Comparison of ENCODE assay signal across 27 cellular contexts in the genomic region with DNA sequence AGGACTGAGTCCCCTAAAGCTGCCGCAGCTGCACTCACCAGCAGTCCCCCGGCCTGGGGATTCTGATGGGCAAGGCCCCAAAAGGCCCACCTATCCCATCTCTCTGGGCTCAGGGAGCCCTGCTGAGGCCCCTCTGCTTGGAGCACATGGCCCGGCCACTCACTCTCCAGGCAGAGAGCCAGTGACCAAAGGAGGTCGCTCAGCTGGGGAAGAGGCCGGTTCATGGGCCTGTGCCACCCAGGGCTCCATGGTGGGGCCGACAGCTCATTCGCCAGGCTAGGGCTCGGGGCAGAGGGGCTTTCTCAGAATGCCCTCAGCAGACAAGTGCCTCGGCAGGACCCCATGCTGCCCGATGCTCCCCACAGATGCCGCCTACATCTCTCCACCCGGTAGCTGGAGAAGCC.
"Had no signal": no experiment of that assay in that cellular context is flagged by ENCODE, and none has a peak within 500 bp of the region (broad histone marks: within the 10 kb centered on the region; RNA-seq: fewer than 3 reads in every experiment).

No MANE protein-coding gene starts in this region.

- H3K27me3 ChIP-seq: brain microvascular endothelial cell, cardiac muscle cell, MG63 had no signal

- DNase-seq: activated B cell treated with CpG ODN at 0.5 μM for 24 hours; activated CD4-positive, alpha-beta T cell treated with anti-CD3 and anti-CD28 coated beads for 1 hour; activated CD4-positive, alpha-beta T cell treated with anti-CD3 and anti-CD28 coated beads, Interleukin-2, amount 10 ng/mL, durations not matched to agents 24 days and 14 days; activated CD4-positive, alpha-beta T cell treated with anti-CD3 and anti-CD28 coated beads, Interleukin-2, amount 50 U/mL, for 48 hours; activated CD8-positive, alpha-beta memory T cell treated with anti-CD3 and anti-CD28 coated beads for 24 hours; activated gamma-delta T cell; activated naive CD4-positive, alpha-beta T cell treated with anti-CD3 and anti-CD28 coated beads for 36 hours; activated T-cell treated with anti-CD3 and anti-CD28 coated beads, Interleukin-2, amount 50 U/mL, for 48 hours; amygdala; brain microvascular endothelial cell; MG63; MV-4-11; NCI-H1092 treated with DMSO at 0.1 percent for 48 hours; NCI-H1436; NCI-H1694 treated with DMSO at 0.1 percent for 48 hours; NCI-H2029 treated with DMSO at 0.1 percent for 48 hours; NCI-H345; NCI-H510A; NCI-H526 treated with DMSO at 0.1 percent for 48 hours; NCI-H82; RPMI8226; SHP77 treated with DMSO at 0.1 percent for 48 hours; T-helper 2 cell; T1000 had no signal

- H3K4me3 ChIP-seq: cardiac muscle cell, MG63 had no signal

- H3K9me3 ChIP-seq: MG63 had no signal

- ATAC-seq: activated T-helper 17 cell treated with anti-CD3 and anti-CD28 coated beads, Interleukin-2, amount 50 U/mL, for 72 hours; Panc1 had no signal

- H3K27ac ChIP-seq: brain microvascular endothelial cell, cardiac muscle cell had no signal

- H3K36me3 ChIP-seq: MG63 had no signal
